Comparison of ENCODE assay signal across 8 cellular contexts in the genomic region with DNA sequence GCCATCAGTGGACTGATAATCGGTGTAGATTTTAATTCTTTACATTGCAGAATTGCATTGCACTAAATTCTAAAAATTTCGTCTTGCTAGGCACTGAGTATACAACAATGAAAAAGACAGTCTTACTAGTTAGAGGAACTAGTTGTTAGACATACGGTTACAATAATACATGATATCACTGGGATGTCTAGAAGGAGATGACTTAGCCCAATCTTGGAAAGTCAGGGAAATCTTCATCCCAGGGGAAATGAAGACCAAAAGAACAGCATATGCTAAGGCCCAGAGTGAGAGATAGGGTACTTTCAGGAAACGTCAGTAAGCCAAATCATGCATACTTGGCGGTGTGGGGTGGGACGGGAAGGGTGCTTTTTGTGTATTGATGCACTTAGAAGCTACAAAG. TPM values are rescaled to one million over a fixed set of nuclear protein-coding genes. Genes with fewer than 3 reads are reported as not detected.
DNase-seq lines count a peak whose midpoint lies in the region; ATAC-seq and TF ChIP-seq lines count a peak whose summit lies in the region.

No MANE protein-coding gene starts in this region.

- H3K9me3 Mint-ChIP-seq in activated naive CD8-positive, alpha-beta T cell (ENCODE audit: low read depth) = no peaks in the 10 kb centered on the region

- H3K4me3 ChIP-seq in heart right ventricle = peak overlapping the region; percentile 59 to 98 (median 73)
- peak overlapping the region; percentile 57 to 91 (median 77) for H3K4me3 ChIP-seq in right lobe of liver
- H3K4me3 ChIP-seq in uterus = peak overlapping the region; percentile 79 to 88

- peak overlapping the region; percentile 99 for H3K27ac Mint-ChIP-seq in activated naive CD8-positive, alpha-beta T cell

- TF ChIP-seq POLR2A in right lobe of liver (IDR thresholded peaks at IDR 0.05) = no peak
- no peak for TF ChIP-seq POLR2A in uterus (IDR thresholded peaks at IDR 0.05)

- H3K36me3 Mint-ChIP-seq in activated naive CD8-positive, alpha-beta T cell = peaks cover 4% of the 10 kb centered on the region

- TF ChIP-seq CTCF in heart right ventricle (IDR thresholded peaks at IDR 0.05) = no peak
- TF ChIP-seq CTCF in right lobe of liver (IDR thresholded peaks at IDR 0.05) = no peak
- no peak for TF ChIP-seq CTCF in uterus (IDR thresholded peaks at IDR 0.05)

- no peaks in the 10 kb centered on the region for H3K27me3 Mint-ChIP-seq in activated naive CD8-positive, alpha-beta T cell

- H3K36me3 ChIP-seq in heart right ventricle (peaks cover 0 to 17% (median 0%) of the 10 kb centered on the region in 9 donors), right lobe of liver (no peaks in the 10 kb centered on the region), uterus (no peaks in the 10 kb centered on the region)

- WGBS in heart right ventricle, 2 donors = 45 to 52% methylated on average over 6 of the region's 6 CpGs
- 46% methylated on average over 6 of the region's 6 CpGs for WGBS in right lobe of liver (ENCODE audit: insufficient coverage, low coverage, low lambda C conversion rate, missing lambda C conversion rate)

- H3K27me3 ChIP-seq in heart right ventricle (no peaks in the 10 kb centered on the region), right lobe of liver (no peaks in the 10 kb centered on the region), uterus (no peaks in the 10 kb centered on the region)

- H3K4me1 Mint-ChIP-seq in activated naive CD8-positive, alpha-beta T cell (ENCODE audit: low read depth) = peaks cover 47% of the 10 kb centered on the region

- H3K4me1 ChIP-seq in heart right ventricle = peaks cover 0 to 39% (median 29%) of the 10 kb centered on the region in 9 donors
- peaks cover 0 to 24% (median 0%) of the 10 kb centered on the region in 4 donors for H3K4me1 ChIP-seq in right lobe of liver
- H3K4me1 ChIP-seq in uterus = no peaks in the 10 kb centered on the region

- peak overlapping the region in 9 of 10 donors; percentile 91 to 100 (median 99) for H3K27ac ChIP-seq in heart right ventricle
- peak overlapping the region in 1 of 3 donors; percentile 98 for H3K27ac ChIP-seq in right lobe of liver
- peak overlapping the region; percentile 98 to 99 for H3K27ac ChIP-seq in uterus

- H3K9me3 ChIP-seq in heart right ventricle (no peaks in the 10 kb centered on the region), right lobe of liver (no peaks in the 10 kb centered on the region), uterus (no peaks in the 10 kb centered on the region)

- H3K4me3 Mint-ChIP-seq in activated naive CD8-positive, alpha-beta T cell = peak overlapping the region; percentile 96

- no peak for ATAC-seq in heart right ventricle
- ATAC-seq in left ventricle myocardium superior = no peak
- no peak for ATAC-seq in right lobe of liver
- no peak for ATAC-seq in GM18520 (IDR thresholded peaks at IDR 0.05; ENCODE audit: unreplicated experiment)

- intact Hi-C loops in heart right ventricle (cut with DNase I) = loop anchor here in 2 of 10 donors (10.0 kb wide), 1 partner anchor 289 kb away; a partner anchor contains a TSS
- intact Hi-C loops in left ventricle myocardium superior (cut with micrococcal nuclease) = no loop called here
- intact Hi-C loops in right lobe of liver (cut with DNase I) = no loop called here
- intact Hi-C loops in uterus (cut with DNase I; ENCODE audit: low total_unique reads) = loop anchor here (10.0 kb wide), 1 partner anchor 251 kb away; a partner anchor contains a TSS

- DNase-seq in heart right ventricle = no peak
- no peak for DNase-seq in left ventricle myocardium superior
- no peak for DNase-seq in right lobe of liver
- no peak for DNase-seq in uterus
- no peak for DNase-seq in activated effector memory CD4-positive, alpha-beta T cell treated with anti-CD3 and anti-CD28 coated beads, Interleukin-2, amount 50 U/mL, for 16 hours
- DNase-seq in nucleus accumbens (lab: John Stamatoyannopoulos, UW) = no peak

RNA-seq across cellular contexts. Expression of a gene that starts 0.9 kb away (rescaled TPM):
- 10 to 100 TPM in 5 of 10 donors, 1 to 10 TPM in 5; 6.0 to 11.4 (median 9.6) TPM for total RNA-seq in heart right ventricle
- polyA plus RNA-seq in heart right ventricle = 10 to 100 TPM in 1 of 2 donors, 1 to 10 TPM in 1; 4.2 to 17.4 TPM
- total RNA-seq in left ventricle myocardium superior = 7.3 TPM
- total RNA-seq in right lobe of liver = 1 to 10 TPM; 6.3 to 9.5 (median 7.6) TPM
- 10 to 100 TPM in 2 of 4 donors, 1 to 10 TPM in 2; 5.6 to 52.7 (median 17.5) TPM for total RNA-seq in uterus

RNA-seq across cellular contexts. Expression of a gene that starts 1.6 kb away (rescaled TPM):
- total RNA-seq in heart right ventricle = 10 to 100 TPM; 30.4 to 62.8 (median 37.7) TPM
- polyA plus RNA-seq in heart right ventricle = 10 to 100 TPM; 16.2 to 51.0 TPM
- 70.0 TPM for total RNA-seq in left ventricle myocardium superior
- total RNA-seq in right lobe of liver = 10 to 100 TPM in 5 of 6 experiments, 1 to 10 TPM in 1; 8.7 to 17.1 (median 11.9) TPM
- 100 to 1,000 TPM in 1 of 4 donors, 10 to 100 TPM in 3; 32.3 to 104 (median 70.7) TPM for total RNA-seq in uterus
